ENCODE assay signal across 18 cellular contexts in the genomic region with DNA sequence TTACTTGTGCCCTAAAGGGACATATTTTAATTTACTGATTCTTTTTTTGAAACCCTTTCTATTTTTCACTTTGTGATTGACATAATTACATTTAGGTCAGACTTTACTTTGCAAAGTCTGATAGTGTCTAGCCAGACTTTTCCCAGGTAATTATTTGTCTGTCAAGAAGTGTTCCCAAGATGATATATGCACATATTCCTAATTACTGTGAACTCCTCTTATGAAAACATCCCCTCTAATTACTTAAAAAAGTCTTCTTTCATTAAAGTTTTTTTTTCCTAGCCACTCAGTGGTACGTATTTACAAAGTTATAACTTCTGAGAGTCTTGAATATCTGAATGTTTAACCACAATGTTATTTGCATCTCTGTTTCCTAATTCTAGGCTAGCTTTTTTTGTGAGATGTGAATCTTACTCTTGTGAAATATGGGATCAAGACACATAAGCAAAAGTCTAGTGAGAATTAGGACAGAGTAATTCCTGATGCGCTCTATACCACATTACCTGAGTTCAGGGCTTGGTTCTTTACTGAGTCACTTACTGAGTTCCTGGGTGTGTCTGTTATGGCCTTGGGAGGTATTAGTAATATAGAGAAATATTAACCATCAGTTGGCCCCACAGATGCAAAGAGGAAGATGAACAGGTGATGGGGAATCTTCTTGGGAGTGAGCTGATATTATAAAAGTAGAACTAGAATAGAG. TPM values are rescaled to one million over a fixed set of nuclear protein-coding genes. Genes with fewer than 3 reads are reported as not detected.
"Had no signal": no experiment of that assay in that cellular context is flagged by ENCODE, and none has a peak within 500 bp of the region (broad histone marks: within the 10 kb centered on the region; RNA-seq: fewer than 3 reads in every experiment).

No MANE protein-coding gene starts in this region.

- DNase-seq: activated CD4-positive, alpha-beta memory T cell treated with anti-CD3 and anti-CD28 coated beads for 36 hours; activated gamma-delta T cell; activated naive CD8-positive, alpha-beta T cell treated with anti-CD3 and anti-CD28 coated beads for 36 hours; activated T-cell treated with anti-CD3 and anti-CD28 coated beads, Interleukin-2, amount 50 U/mL, for 48 hours; aorta; hippocampal formation; left cardiac atrium; naive B cell; posterior cingulate gyrus; right cardiac atrium; transverse colon had no signal

- H3K9me3 ChIP-seq: gastroesophageal sphincter, neutrophil, transverse colon had no signal

- H3K27me3 Mint-ChIP-seq: activated CD4-positive, alpha-beta memory T cell treated with anti-CD3 and anti-CD28 coated beads for 36 hours; activated naive CD8-positive, alpha-beta T cell treated with anti-CD3 and anti-CD28 coated beads for 36 hours; naive B cell; stimulated activated memory B cell treated with anti-CD40 and anti-IgM and Interleukin-4, amounts not matched to agents 10 μg/mL and 1 μg/mL and 100 μg/mL, for 72 hours had no signal

- H3K4me3 ChIP-seq: gastroesophageal sphincter, lung, transverse colon had no signal

- H3K36me3 ChIP-seq: gastroesophageal sphincter, neutrophil had no signal

- H3K27ac ChIP-seq: gastroesophageal sphincter, neutrophil, transverse colon had no signal

- ATAC-seq: activated CD4-positive, CD25-positive, alpha-beta regulatory T cell treated with anti-CD3 and anti-CD28 coated beads, Interleukin-2, amount 50 U/mL, for 24 hours; gastroesophageal sphincter; left cardiac atrium; right cardiac atrium; stimulated activated memory B cell treated with anti-CD40 and anti-IgM and Interleukin-4, amounts not matched to agents 10 μg/mL and 1 μg/mL and 100 μg/mL, for 72 hours had no signal

- H3K36me3 Mint-ChIP-seq: activated CD4-positive, alpha-beta memory T cell treated with anti-CD3 and anti-CD28 coated beads for 36 hours; activated naive CD8-positive, alpha-beta T cell treated with anti-CD3 and anti-CD28 coated beads for 36 hours; naive B cell; stimulated activated memory B cell treated with anti-CD40 and anti-IgM and Interleukin-4, amounts not matched to agents 10 μg/mL and 1 μg/mL and 100 μg/mL, for 72 hours had no signal

- H3K9me3 Mint-ChIP-seq: activated naive CD8-positive, alpha-beta T cell treated with anti-CD3 and anti-CD28 coated beads for 36 hours had no signal

- H3K27me3 ChIP-seq: gastroesophageal sphincter, neutrophil, transverse colon had no signal

- H3K4me1 Mint-ChIP-seq: activated naive CD8-positive, alpha-beta T cell treated with anti-CD3 and anti-CD28 coated beads for 36 hours; naive B cell; stimulated activated memory B cell treated with anti-CD40 and anti-IgM and Interleukin-4, amounts not matched to agents 10 μg/mL and 1 μg/mL and 100 μg/mL, for 72 hours had no signal

- H3K4me3 Mint-ChIP-seq: activated CD4-positive, alpha-beta memory T cell treated with anti-CD3 and anti-CD28 coated beads for 36 hours; activated naive CD8-positive, alpha-beta T cell treated with anti-CD3 and anti-CD28 coated beads for 36 hours; naive B cell; stimulated activated memory B cell treated with anti-CD40 and anti-IgM and Interleukin-4, amounts not matched to agents 10 μg/mL and 1 μg/mL and 100 μg/mL, for 72 hours; T-helper 2 cell treated with Interferon-gamma antibody and Interleukin-4, amounts not matched to agents 5 μg/mL and 100 μg/mL, for 36 hours had no signal

- H3K4me1 ChIP-seq: gastroesophageal sphincter had no signal

- H3K27ac Mint-ChIP-seq: activated CD4-positive, alpha-beta memory T cell treated with anti-CD3 and anti-CD28 coated beads for 36 hours; activated naive CD8-positive, alpha-beta T cell treated with anti-CD3 and anti-CD28 coated beads for 36 hours; naive B cell; stimulated activated memory B cell treated with anti-CD40 and anti-IgM and Interleukin-4, amounts not matched to agents 10 μg/mL and 1 μg/mL and 100 μg/mL, for 72 hours; T-helper 2 cell treated with Interferon-gamma antibody and Interleukin-4, amounts not matched to agents 5 μg/mL and 100 μg/mL, for 36 hours had no signal

RNA-seq across cellular contexts. Expression of gene FAM83B, which starts 27.9 kb away (rescaled TPM):
- total RNA-seq: activated CD4-positive, alpha-beta memory T cell treated with anti-CD3 and anti-CD28 coated beads for 36 hours; activated naive CD8-positive, alpha-beta T cell treated with anti-CD3 and anti-CD28 coated beads for 36 hours; aorta; subcutaneous adipose tissue had no signal
